11 cellular contexts compared by ENCODE assay signal in the genomic region with DNA sequence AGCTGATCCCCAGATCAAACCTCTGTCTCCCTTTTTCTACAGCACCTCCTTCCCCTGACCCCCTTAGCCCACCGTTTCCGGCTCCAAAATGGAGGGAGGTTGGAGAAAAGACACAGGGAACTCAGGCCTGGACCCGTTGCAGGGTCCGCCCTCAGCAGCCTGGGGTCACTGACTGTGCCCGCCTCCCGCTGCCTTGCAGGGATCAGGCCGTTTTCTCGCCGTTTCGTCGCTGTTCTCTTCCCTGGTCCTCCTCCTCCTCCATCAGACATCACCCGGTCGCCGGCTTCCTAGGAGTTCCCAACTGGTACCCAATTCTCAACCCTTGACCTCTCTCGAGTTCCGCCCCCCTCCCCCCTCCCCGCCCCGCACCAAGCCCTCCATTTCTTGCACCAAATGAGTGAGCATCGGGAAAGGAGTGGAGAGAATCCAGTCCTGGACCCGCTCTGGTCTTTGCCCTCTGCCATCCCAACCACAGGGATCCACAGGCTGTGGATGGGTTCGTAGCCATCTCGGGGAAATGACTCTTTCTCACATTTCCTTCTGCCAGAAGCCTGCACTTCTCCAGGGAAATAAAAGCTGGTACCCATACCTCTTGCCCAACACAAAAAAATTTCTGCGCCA. TPM values are rescaled to one million over a fixed set of nuclear protein-coding genes. Genes with fewer than 3 reads are reported as not detected.
A peak's percentile ranks its signal among the peaks of the same experiment; 100 is the strongest.
DNase-seq lines count a peak whose midpoint lies in the region; ATAC-seq and TF ChIP-seq lines count a peak whose summit lies in the region.
"Had no signal": no experiment of that assay in that cellular context is flagged by ENCODE, and none has a peak within 500 bp of the region (broad histone marks: within the 10 kb centered on the region; RNA-seq: fewer than 3 reads in every experiment).

No MANE protein-coding gene starts in this region.

- DNase-seq in activated naive CD4-positive, alpha-beta T cell treated with anti-CD3 and anti-CD28 coated beads for 36 hours = no peak
- DNase-seq in activated naive CD4-positive, alpha-beta T cell treated with anti-CD3 and anti-CD28 coated beads, Interleukin-2, amount 10 ng/mL, durations not matched to agents 7 days and 5 days = no peak
- no peak for DNase-seq in astrocyte of the cerebellum (ENCODE audit: low read depth)
- DNase-seq in naive thymus-derived CD4-positive, alpha-beta T cell = no peak
- no peak for DNase-seq in tibial artery
- DNase-seq in NCI-H1417 (lab: John Stamatoyannopoulos, UW) = no peak
- no peak for DNase-seq in NCI-H187 (lab: John Stamatoyannopoulos, UW)
- DNase-seq: activated CD8-positive, alpha-beta memory T cell treated with anti-CD3 and anti-CD28 coated beads, Interleukin-2, amount 50 U/mL, for 4 hours; MV-4-11; small intestine had no signal

- H3K27ac Mint-ChIP-seq in activated naive CD4-positive, alpha-beta T cell treated with anti-CD3 and anti-CD28 coated beads for 36 hours = no peak overlapping the region
- no peak overlapping the region for H3K27ac Mint-ChIP-seq in activated naive CD4-positive, alpha-beta T cell treated with anti-CD3 and anti-CD28 coated beads, Interleukin-2, amount 10 ng/mL, durations not matched to agents 7 days and 5 days
- no peak overlapping the region for H3K27ac Mint-ChIP-seq in naive thymus-derived CD4-positive, alpha-beta T cell

- in situ Hi-C loops in astrocyte of the cerebellum (cut with HindIII; ENCODE audit: low sequenced_read_pairs) = no loop called here

- H3K27ac ChIP-seq in naive thymus-derived CD4-positive, alpha-beta T cell (ENCODE audit: low read depth, low read length) = no peak overlapping the region
- no peak overlapping the region for H3K27ac ChIP-seq in tibial artery

- H3K27me3 Mint-ChIP-seq in activated naive CD4-positive, alpha-beta T cell treated with anti-CD3 and anti-CD28 coated beads for 36 hours (ENCODE audit: low read depth) = peaks cover 33% of the 10 kb centered on the region
- peaks cover 42% of the 10 kb centered on the region for H3K27me3 Mint-ChIP-seq in activated naive CD4-positive, alpha-beta T cell treated with anti-CD3 and anti-CD28 coated beads, Interleukin-2, amount 10 ng/mL, durations not matched to agents 7 days and 5 days
- peaks cover 31 to 61% (median 52%) of the 10 kb centered on the region in 5 donors for H3K27me3 Mint-ChIP-seq in naive thymus-derived CD4-positive, alpha-beta T cell

- intact Hi-C loops in activated naive CD4-positive, alpha-beta T cell treated with anti-CD3 and anti-CD28 coated beads for 36 hours (cut with micrococcal nuclease) = no loop called here
- intact Hi-C loops in naive thymus-derived CD4-positive, alpha-beta T cell (cut with micrococcal nuclease) = no loop called here
- intact Hi-C loops in tibial artery (cut with DNase I; ENCODE audit: low total_unique reads) = no loop called here

- peaks cover 6% of the 10 kb centered on the region for H3K4me1 Mint-ChIP-seq in activated naive CD4-positive, alpha-beta T cell treated with anti-CD3 and anti-CD28 coated beads for 36 hours (ENCODE audit: low read depth)
- peaks cover 3% of the 10 kb centered on the region for H3K4me1 Mint-ChIP-seq in activated naive CD4-positive, alpha-beta T cell treated with anti-CD3 and anti-CD28 coated beads, Interleukin-2, amount 10 ng/mL, durations not matched to agents 7 days and 5 days
- peaks cover 0 to 10% (median 7%) of the 10 kb centered on the region in 7 donors for H3K4me1 Mint-ChIP-seq in naive thymus-derived CD4-positive, alpha-beta T cell

- no peaks in the 10 kb centered on the region for H3K9me3 ChIP-seq in naive thymus-derived CD4-positive, alpha-beta T cell (ENCODE audit: control insufficient read depth in 2 of 3, low read length in 3 of 3)
- no peaks in the 10 kb centered on the region for H3K9me3 ChIP-seq in tibial artery

- TF ChIP-seq CTCF in astrocyte of the cerebellum (IDR thresholded peaks at IDR 0.05; ENCODE audit: low read depth, low read length, missing control alignments) (no peak), tibial artery (IDR thresholded peaks at IDR 0.05) (no peak)

- H3K4me3 ChIP-seq in astrocyte of the cerebellum (ENCODE audit: low read depth, low read length) (peak overlapping the region; percentile 17), tibial artery (peak overlapping the region; percentile 14 to 33)
- no peak overlapping the region for H3K4me3 ChIP-seq in naive thymus-derived CD4-positive, alpha-beta T cell (ENCODE audit: low read length)

- no peaks in the 10 kb centered on the region for H3K36me3 Mint-ChIP-seq in activated naive CD4-positive, alpha-beta T cell treated with anti-CD3 and anti-CD28 coated beads for 36 hours (ENCODE audit: low read depth)
- H3K36me3 Mint-ChIP-seq in activated naive CD4-positive, alpha-beta T cell treated with anti-CD3 and anti-CD28 coated beads, Interleukin-2, amount 10 ng/mL, durations not matched to agents 7 days and 5 days = no peaks in the 10 kb centered on the region
- no peaks in the 10 kb centered on the region for H3K36me3 Mint-ChIP-seq in naive thymus-derived CD4-positive, alpha-beta T cell

- H3K9me3 Mint-ChIP-seq in activated naive CD4-positive, alpha-beta T cell treated with anti-CD3 and anti-CD28 coated beads for 36 hours = no peaks in the 10 kb centered on the region
- H3K9me3 Mint-ChIP-seq in activated naive CD4-positive, alpha-beta T cell treated with anti-CD3 and anti-CD28 coated beads, Interleukin-2, amount 10 ng/mL, durations not matched to agents 7 days and 5 days = no peaks in the 10 kb centered on the region
- H3K9me3 Mint-ChIP-seq in naive thymus-derived CD4-positive, alpha-beta T cell = no peaks in the 10 kb centered on the region

- ATAC-seq in naive thymus-derived CD4-positive, alpha-beta T cell = no peak
- no peak for ATAC-seq in HG02852 (IDR thresholded peaks at IDR 0.05; ENCODE audit: unreplicated experiment)

- POLR2A ChIA-PET in naive thymus-derived CD4-positive, alpha-beta T cell (lab: Charles Lee) = no interaction called here

- no peaks in the 10 kb centered on the region for H3K36me3 ChIP-seq in naive thymus-derived CD4-positive, alpha-beta T cell (ENCODE audit: control insufficient read depth in 2 of 3, insufficient read depth in 3 of 3, low read length in 3 of 3)
- H3K36me3 ChIP-seq in tibial artery = no peaks in the 10 kb centered on the region

- peaks cover 0 to 5% of the 10 kb centered on the region in 2 donors for H3K4me1 ChIP-seq in naive thymus-derived CD4-positive, alpha-beta T cell (ENCODE audit: control insufficient read depth in 2 of 2, insufficient read depth in 2 of 2, low read length in 2 of 2)
- peaks cover 0 to 6% (median 3%) of the 10 kb centered on the region in 4 donors for H3K4me1 ChIP-seq in tibial artery

- H3K4me3 Mint-ChIP-seq in activated naive CD4-positive, alpha-beta T cell treated with anti-CD3 and anti-CD28 coated beads for 36 hours = peak overlapping the region; percentile 52
- no peak overlapping the region for H3K4me3 Mint-ChIP-seq in activated naive CD4-positive, alpha-beta T cell treated with anti-CD3 and anti-CD28 coated beads, Interleukin-2, amount 10 ng/mL, durations not matched to agents 7 days and 5 days
- H3K4me3 Mint-ChIP-seq in naive thymus-derived CD4-positive, alpha-beta T cell = peak overlapping the region in 9 of 10 donors; percentile 35 to 82 (median 57)

- CTCF ChIA-PET in activated naive CD4-positive, alpha-beta T cell treated with anti-CD3 and anti-CD28 coated beads for 36 hours (lab: Charles Lee) = no interaction called here
- CTCF ChIA-PET in activated naive CD4-positive, alpha-beta T cell treated with anti-CD3 and anti-CD28 coated beads, Interleukin-2, amount 10 ng/mL, durations not matched to agents 7 days and 5 days (lab: Charles Lee) = no interaction called here
- CTCF ChIA-PET in naive thymus-derived CD4-positive, alpha-beta T cell (lab: Charles Lee) = no interaction called here

- no peaks in the 10 kb centered on the region for H3K27me3 ChIP-seq in naive thymus-derived CD4-positive, alpha-beta T cell (ENCODE audit: control insufficient read depth in 2 of 2, insufficient read depth in 2 of 2, low read length in 2 of 2)
- no peaks in the 10 kb centered on the region for H3K27me3 ChIP-seq in tibial artery

RNA-seq across cellular contexts. Expression of gene TCEAL5, which starts 0.5 kb away (rescaled TPM):
- under 1 TPM in 1 of 2 experiments, not detected in 1; 0.32 TPM for total RNA-seq in activated naive CD4-positive, alpha-beta T cell treated with anti-CD3 and anti-CD28 coated beads for 36 hours
- total RNA-seq in naive thymus-derived CD4-positive, alpha-beta T cell = not detected
- not detected for polyA plus RNA-seq in naive thymus-derived CD4-positive, alpha-beta T cell

RNA-seq across cellular contexts. Expression of gene TCEAL8, which starts 21.1 kb away (rescaled TPM):
- 10 to 100 TPM; 24.5 to 27.7 TPM for total RNA-seq in activated naive CD4-positive, alpha-beta T cell treated with anti-CD3 and anti-CD28 coated beads for 36 hours
- total RNA-seq in naive thymus-derived CD4-positive, alpha-beta T cell = 10 to 100 TPM; 12.2 to 35.0 (median 33.2) TPM
- polyA plus RNA-seq in naive thymus-derived CD4-positive, alpha-beta T cell = 10 to 100 TPM; 71.4 to 82.3 TPM

RNA-seq across cellular contexts. Expression of gene BEX2, which starts 34.7 kb away (rescaled TPM):
- 10 to 100 TPM; 16.0 to 18.9 TPM for total RNA-seq in activated naive CD4-positive, alpha-beta T cell treated with anti-CD3 and anti-CD28 coated beads for 36 hours
- total RNA-seq in naive thymus-derived CD4-positive, alpha-beta T cell = 10 to 100 TPM in 4 of 5 experiments, 1 to 10 TPM in 1; 4.8 to 48.5 (median 42.1) TPM
- 100 to 1,000 TPM in 1 of 2 donors, 10 to 100 TPM in 1; 92.5 to 126 TPM for polyA plus RNA-seq in naive thymus-derived CD4-positive, alpha-beta T cell

RNA-seq across cellular contexts. Expression of gene TCEAL7, which starts 54.0 kb away (rescaled TPM):
- total RNA-seq in activated naive CD4-positive, alpha-beta T cell treated with anti-CD3 and anti-CD28 coated beads for 36 hours = not detected
- not detected for total RNA-seq in naive thymus-derived CD4-positive, alpha-beta T cell
- polyA plus RNA-seq in naive thymus-derived CD4-positive, alpha-beta T cell = not detected
